Comparison of ENCODE assay signal across 15 cellular contexts in the genomic region with DNA sequence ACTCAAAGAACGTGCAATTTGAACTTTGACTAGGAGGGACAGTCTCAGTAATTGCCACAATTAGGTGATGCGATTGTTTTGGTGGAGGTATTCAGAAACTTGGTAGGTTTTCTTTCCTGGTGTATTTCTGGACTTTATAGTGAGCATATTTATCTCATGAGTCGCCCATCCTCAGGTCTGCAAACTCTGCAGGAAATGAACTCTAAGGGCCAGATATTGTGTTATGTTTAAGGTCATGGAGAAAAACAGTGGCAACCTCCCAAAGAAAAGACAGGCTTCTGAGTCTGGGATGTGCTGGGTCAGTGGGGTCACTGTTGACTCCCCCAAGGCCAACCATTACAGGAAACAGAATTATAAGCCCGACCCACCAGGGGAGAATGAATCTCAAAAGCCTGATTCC. TPM values are rescaled to one million over a fixed set of nuclear protein-coding genes. Genes with fewer than 3 reads are reported as not detected.
DNase-seq lines count a peak whose midpoint lies in the region; ATAC-seq and TF ChIP-seq lines count a peak whose summit lies in the region.
"Had no signal": no experiment of that assay in that cellular context is flagged by ENCODE, and none has a peak within 500 bp of the region (broad histone marks: within the 10 kb centered on the region; RNA-seq: fewer than 3 reads in every experiment).

No MANE protein-coding gene starts in this region.

- H3K4me1 Mint-ChIP-seq in endodermal cell (peaks cover 65% of the 10 kb centered on the region), T-helper 17 cell (peaks cover 14% of the 10 kb centered on the region)

- H3K4me1 ChIP-seq in endodermal cell (ENCODE audit: control insufficient read depth, insufficient read depth, low read length) = peaks cover 26% of the 10 kb centered on the region
- no peaks in the 10 kb centered on the region for H3K4me1 ChIP-seq in right lobe of liver
- H3K4me1 ChIP-seq: BE2C had no signal

- H3K27ac Mint-ChIP-seq in endodermal cell (peak overlapping the region; percentile 8), T-helper 17 cell (no peak overlapping the region)
- H3K27ac Mint-ChIP-seq: activated B cell treated with CpG ODN at 0.5 μM for 24 hours; naive B cell; stimulated activated naive CD8-positive, alpha-beta T cell treated with anti-CD3 and anti-CD28 coated beads, Interleukin-15, amount 100 ng/mL, for 72 hours had no signal

- no peak overlapping the region for H3K27ac ChIP-seq in endodermal cell (ENCODE audit: low read depth, low read length)
- H3K27ac ChIP-seq in right lobe of liver = no peak overlapping the region
- no peak overlapping the region for H3K27ac ChIP-seq in dorsolateral prefrontal cortex
- H3K27ac ChIP-seq: KMS-11, SJCRH30 had no signal

- in situ Hi-C loops in Caki2 (cut with HindIII; ENCODE audit: low pct_unique_long_range_greater_than_20kb, low sequenced_read_pairs) = no loop called here

- no peak overlapping the region for H3K4me3 Mint-ChIP-seq in endodermal cell
- H3K4me3 Mint-ChIP-seq in T-helper 17 cell = no peak overlapping the region
- H3K4me3 Mint-ChIP-seq: activated B cell treated with CpG ODN at 0.5 μM for 24 hours; naive B cell; stimulated activated naive CD8-positive, alpha-beta T cell treated with anti-CD3 and anti-CD28 coated beads, Interleukin-15, amount 100 ng/mL, for 72 hours had no signal

- H3K36me3 ChIP-seq in endodermal cell (ENCODE audit: control insufficient read depth, insufficient read depth, low read length) = no peaks in the 10 kb centered on the region
- no peaks in the 10 kb centered on the region for H3K36me3 ChIP-seq in right lobe of liver
- H3K36me3 ChIP-seq: BE2C, SJCRH30 had no signal

- H3K4me3 ChIP-seq in endodermal cell (ENCODE audit: low read length) (no peak overlapping the region), right lobe of liver (no peak overlapping the region), dorsolateral prefrontal cortex (no peak overlapping the region)
- H3K4me3 ChIP-seq: SJCRH30 had no signal

- TF ChIP-seq CTCF in endodermal cell (conservative IDR thresholded peaks at IDR 0.05) (no peak), right lobe of liver (IDR thresholded peaks at IDR 0.05) (no peak), dorsolateral prefrontal cortex (IDR thresholded peaks at IDR 0.05 in 54 of 56, conservative IDR thresholded peaks at IDR 0.05 in 2 of 56; ENCODE audit: low read depth in 1 of 56, partially characterized antibody in 56 of 56) (no peak)

- H3K27me3 ChIP-seq in endodermal cell (ENCODE audit: control insufficient read depth, insufficient read depth, low read length, poor library complexity, severe bottlenecking) = no peaks in the 10 kb centered on the region
- no peaks in the 10 kb centered on the region for H3K27me3 ChIP-seq in right lobe of liver
- H3K27me3 ChIP-seq in dorsolateral prefrontal cortex = peaks cover 0 to 39% (median 0%) of the 10 kb centered on the region in 45 donors
- H3K27me3 ChIP-seq: BE2C, SJCRH30 had no signal

- no peaks in the 10 kb centered on the region for H3K27me3 Mint-ChIP-seq in endodermal cell (ENCODE audit: insufficient read depth)
- peaks cover 17% of the 10 kb centered on the region for H3K27me3 Mint-ChIP-seq in T-helper 17 cell
- H3K27me3 Mint-ChIP-seq: activated B cell treated with CpG ODN at 0.5 μM for 24 hours; stimulated activated naive CD8-positive, alpha-beta T cell treated with anti-CD3 and anti-CD28 coated beads, Interleukin-15, amount 100 ng/mL, for 72 hours had no signal

- H3K9me3 ChIP-seq in endodermal cell (ENCODE audit: control insufficient read depth, low read length) (no peaks in the 10 kb centered on the region), right lobe of liver (no peaks in the 10 kb centered on the region), T-helper 17 cell (ENCODE audit: control insufficient read depth, low read length, poor library complexity, severe bottlenecking) (no peaks in the 10 kb centered on the region)
- H3K9me3 ChIP-seq: BE2C had no signal

- no peak overlapping the region for H3K9ac ChIP-seq in endodermal cell (ENCODE audit: extremely low read depth, low read length, poor library complexity, severe bottlenecking)
- H3K9ac ChIP-seq: KMS-11 had no signal

- 58 to 62% methylated on average over 3 to 4 of the region's 4 CpGs for WGBS in endodermal cell (ENCODE audit: insufficient coverage in 1 of 2, insufficient read length in 1 of 2), 2 experiments
- WGBS in right lobe of liver (ENCODE audit: insufficient coverage, low coverage, low lambda C conversion rate, missing lambda C conversion rate) = 41% methylated on average over 4 of the region's 4 CpGs

- H3K9me3 Mint-ChIP-seq in endodermal cell = no peaks in the 10 kb centered on the region
- H3K9me3 Mint-ChIP-seq: activated B cell treated with CpG ODN at 0.5 μM for 24 hours had no signal

- no peaks in the 10 kb centered on the region for H3K36me3 Mint-ChIP-seq in endodermal cell (ENCODE audit: low read depth)
- peaks cover 2% of the 10 kb centered on the region for H3K36me3 Mint-ChIP-seq in T-helper 17 cell (ENCODE audit: low read depth)
- H3K36me3 Mint-ChIP-seq: naive B cell had no signal

- DNase-seq in Caki2 (ENCODE audit: low read depth) = peak; percentile 91
- peak; percentile 75 for DNase-seq in M059J (ENCODE audit: low read depth)
- no peak for DNase-seq in endodermal cell
- DNase-seq in right lobe of liver = no peak
- no peak for DNase-seq in dorsolateral prefrontal cortex
- no peak for DNase-seq in NAMALWA (ENCODE audit: low spot score)
- no peak for DNase-seq in T-helper 17 cell
- DNase-seq in NCI-H2196 treated with DMSO at 0.1 percent for 48 hours (lab: John Stamatoyannopoulos, UW; ENCODE audit: unreplicated experiment) = no peak
- DNase-seq: activated B cell treated with CpG ODN at 0.5 μM for 24 hours; BE2C; naive B cell; SJCRH30; stimulated activated CD4-positive, alpha-beta T cell treated with anti-CD3 and anti-CD28 coated beads, Interleukin-2, amount 100 ng/mL, for 48 hours; stimulated activated naive CD8-positive, alpha-beta T cell treated with anti-CD3 and anti-CD28 coated beads, Interleukin-15, amount 100 ng/mL, for 72 hours had no signal

- intact Hi-C loops in right lobe of liver (cut with DNase I) (no loop called here), dorsolateral prefrontal cortex (cut with DNase I) (no loop called here)

- peak; percentile 21 to 70 (median 52) for ATAC-seq in right lobe of liver
- no peak for ATAC-seq in T-helper 17 cell
- ATAC-seq: stimulated activated naive CD8-positive, alpha-beta T cell treated with anti-CD3 and anti-CD28 coated beads, Interleukin-15, amount 100 ng/mL, for 72 hours had no signal

- TF ChIP-seq POLR2A in right lobe of liver (IDR thresholded peaks at IDR 0.05) = no peak

RNA-seq across cellular contexts. Expression of a gene that starts 3.4 kb away (rescaled TPM):
- total RNA-seq in Caki2 (2014; rRNA removed; shearing (Covaris generic); ENCODE audit: low replicate concordance) = not detected in 2 replicates
- 1.7 and 2.6 TPM in 2 replicates for total RNA-seq in M059J (2014; rRNA removed; shearing (Covaris generic))
- 1 to 10 TPM in 1 of 2 donors, under 1 TPM in 1; 0.86 to 9.4 TPM for total RNA-seq in endodermal cell
- polyA plus RNA-seq in endodermal cell (2013, experiment 1 of 2) = not detected
- not detected for polyA plus RNA-seq in endodermal cell (2013, experiment 2 of 2)
- total RNA-seq in right lobe of liver = 1 to 10 TPM; 1.9 to 6.2 (median 3.7) TPM
- total RNA-seq in dorsolateral prefrontal cortex = 10 to 100 TPM in 1 of 120 experiments, 1 to 10 TPM in 119; 1.0 to 11.3 (median 4.5) TPM
- 1 to 10 TPM; 5.2 to 5.6 TPM for total RNA-seq in T-helper 17 cell

RNA-seq across cellular contexts. Expression of a gene that starts 46.4 kb away (rescaled TPM):
- total RNA-seq in Caki2 (2014; rRNA removed; shearing (Covaris generic); ENCODE audit: low replicate concordance) = 2.0 and 3.0 TPM in 2 replicates
- total RNA-seq in M059J (2014; rRNA removed; shearing (Covaris generic)) = 4.9 and 8.7 TPM in 2 replicates
- total RNA-seq in endodermal cell (10 to 100 TPM in 1 of 2 donors, 1 to 10 TPM in 1; 4.4 to 11.3 TPM), right lobe of liver (1 to 10 TPM in 3 of 6 experiments, under 1 TPM in 3; 0.33 to 4.3 (median 0.77) TPM), dorsolateral prefrontal cortex (10 to 100 TPM in 31 of 120 experiments, 1 to 10 TPM in 89; 1.6 to 35.9 (median 7.6) TPM), T-helper 17 cell (1 to 10 TPM; 6.6 to 8.4 TPM)
- polyA plus RNA-seq in endodermal cell (2013, experiment 1 of 2) = 6.3 TPM
- 5.6 TPM for polyA plus RNA-seq in endodermal cell (2013, experiment 2 of 2)

Comparison
In these comparisons a context has a peak if more than half of its experiments do, and no peak if none do; other contexts are left out.
1. DNase-seq: peak in Caki2 (single experiment) and M059J (single experiment); none in endodermal cell (single experiment), right lobe of liver (0 of 3), dorsolateral prefrontal cortex (0 of 10), NAMALWA (single experiment), T-helper 17 cell (0 of 3) and NCI-H2196 treated with DMSO at 0.1 percent for 48 hours (single experiment).